ENCODE assay signal across 8 cellular contexts in the genomic region with DNA sequence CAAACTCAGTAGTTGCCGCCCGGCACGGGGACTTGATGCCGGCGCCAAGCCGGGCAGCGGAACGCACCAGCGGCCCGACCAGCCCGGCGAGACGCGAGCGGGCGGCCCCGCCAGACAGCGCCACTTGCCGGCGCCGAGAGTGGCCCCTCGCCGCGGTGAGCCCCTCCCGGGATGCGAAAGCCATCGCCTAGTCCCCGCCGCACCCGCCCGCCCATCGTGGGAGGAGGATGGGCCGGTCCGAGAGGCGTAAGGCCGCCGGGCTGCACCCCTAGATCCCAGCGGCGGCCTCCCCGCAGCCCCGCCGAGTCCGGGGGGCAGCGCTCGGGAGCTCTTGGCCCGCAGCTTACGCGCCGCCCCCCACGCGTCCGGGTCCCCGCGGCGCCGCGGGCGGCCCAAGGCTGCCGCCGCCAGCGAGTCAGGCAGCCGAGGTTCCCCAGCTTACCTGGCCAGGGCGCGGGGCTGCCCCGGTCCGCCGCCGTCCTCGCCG. TPM values are rescaled to one million over a fixed set of nuclear protein-coding genes. Genes with fewer than 3 reads are reported as not detected.
DNase-seq lines count a peak whose midpoint lies in the region; ATAC-seq and TF ChIP-seq lines count a peak whose summit lies in the region.

No MANE protein-coding gene starts in this region.

- no peak overlapping the region for H3K4ac ChIP-seq in mesenchymal stem cell (ENCODE audit: low read depth in 1 of 2, low read length in 2 of 2)

- peak overlapping the region; percentile 58 to 82 for H3K4me3 ChIP-seq in mesenchymal stem cell (ENCODE audit: insufficient read depth in 1 of 2, low read depth in 1 of 2, low read length in 2 of 2)

- H4K8ac ChIP-seq in mesenchymal stem cell (ENCODE audit: low read length) = no peak overlapping the region

- H3K27me3 ChIP-seq in mesenchymal stem cell (ENCODE audit: control insufficient read depth in 1 of 2, insufficient read depth in 1 of 2, low read length in 2 of 2) = peaks cover 0 to 15% of the 10 kb centered on the region in 2 experiments

- no peak overlapping the region for H2BK120ac ChIP-seq in mesenchymal stem cell (ENCODE audit: low read depth, low read length)

- no peak overlapping the region for H2BK5ac ChIP-seq in mesenchymal stem cell (ENCODE audit: low read depth, low read length, poor library complexity, severe bottlenecking)

- peak overlapping the region; percentile 81 for H3K9ac ChIP-seq in mesenchymal stem cell (ENCODE audit: low read length)

- H4K91ac ChIP-seq in mesenchymal stem cell (ENCODE audit: low read length) = no peak overlapping the region

- ATAC-seq in GM18502 (IDR thresholded peaks at IDR 0.05; ENCODE audit: poor library complexity, unreplicated experiment) (peak; percentile 46), HG03432 (IDR thresholded peaks at IDR 0.05; ENCODE audit: unreplicated experiment) (peak; percentile 60)

- H2BK15ac ChIP-seq in mesenchymal stem cell (ENCODE audit: low read depth, poor library complexity, severe bottlenecking) = no peak overlapping the region

- H3K18ac ChIP-seq in mesenchymal stem cell (ENCODE audit: low read depth in 1 of 2, low read length in 2 of 2) = peak overlapping the region in 1 of 2 experiments; percentile 5

- H3K4me2 ChIP-seq in mesenchymal stem cell (ENCODE audit: low read length, poor library complexity, severe bottlenecking) = peak overlapping the region; percentile 78

- H3K14ac ChIP-seq in mesenchymal stem cell (ENCODE audit: low read length in 2 of 2) = no peak overlapping the region

- peaks cover 1% of the 10 kb centered on the region for H3K79me1 ChIP-seq in mesenchymal stem cell (replicated peaks; ENCODE audit: low read length, poor library complexity, severe bottlenecking)

- 0% methylated on average over 9 of the region's 70 CpGs for WGBS in mesenchymal stem cell

- TF ChIP-seq CTCF in 22Rv1 (IDR thresholded peaks at IDR 0.05) = peak; percentile 31

- H3K4me1 ChIP-seq in mesenchymal stem cell (ENCODE audit: control insufficient read depth, insufficient read depth, low read depth, low read length) = peaks cover 12% of the 10 kb centered on the region

- H2AFZ ChIP-seq in mesenchymal stem cell (ENCODE audit: low read depth, low read length) = peak overlapping the region; percentile 29

- no peak overlapping the region for H2BK12ac ChIP-seq in mesenchymal stem cell (ENCODE audit: low read length in 2 of 2)

- no peaks in the 10 kb centered on the region for H3K9me3 ChIP-seq in mesenchymal stem cell (ENCODE audit: control insufficient read depth, low read length)

- peak; percentile 29 to 34 for DNase-seq in activated CD4-positive, alpha-beta T cell treated with anti-CD3 and anti-CD28 coated beads for 24 hours (ENCODE audit: low read depth in 2 of 2)
- DNase-seq in dermis blood vessel endothelial cell = peak; percentile 66
- peak; percentile 34 for DNase-seq in mesenchymal stem cell
- DNase-seq in stimulated activated CD8-positive, alpha-beta memory T cell treated with anti-CD3 and anti-CD28 coated beads, Interleukin-4, amount 100 ng/mL, for 1 hour (ENCODE audit: low read depth in 2 of 2, low spot score in 1 of 2) = peak; percentile 8 to 19
- DNase-seq in NOMO-1 (lab: John Stamatoyannopoulos, UW; ENCODE audit: unreplicated experiment in 2 of 2) = no peak

- no peak overlapping the region for H2AK5ac ChIP-seq in mesenchymal stem cell (ENCODE audit: low read length, severe bottlenecking)

- H3K27ac ChIP-seq in 22Rv1 (no peak overlapping the region), mesenchymal stem cell (ENCODE audit: low read length, poor library complexity, severe bottlenecking) (no peak overlapping the region)

- no peak overlapping the region for H3K23ac ChIP-seq in mesenchymal stem cell (ENCODE audit: low read length in 2 of 2)

- peaks cover 7 to 13% of the 10 kb centered on the region in 2 experiments for H3K36me3 ChIP-seq in mesenchymal stem cell (ENCODE audit: control insufficient read depth in 1 of 2, insufficient read depth in 2 of 2, low read depth in 1 of 2, low read length in 2 of 2)

RNA-seq across cellular contexts. Expression of a gene that starts 0.6 kb away (rescaled TPM):
- 8.0 and 8.8 TPM in 2 replicates for total RNA-seq in dermis blood vessel endothelial cell
- 14.5 TPM for polyA plus RNA-seq in mesenchymal stem cell (2013, experiment 1 of 2)
- polyA plus RNA-seq in mesenchymal stem cell (2013, experiment 2 of 2) = 12.9 TPM

Comparison
In these comparisons a context has a peak if more than half of its experiments do, and no peak if none do; other contexts are left out.
1. DNase-seq: peak in activated CD4-positive, alpha-beta T cell treated with anti-CD3 and anti-CD28 coated beads for 24 hours (2 of 2), dermis blood vessel endothelial cell (single experiment), mesenchymal stem cell (single experiment) and stimulated activated CD8-positive, alpha-beta memory T cell treated with anti-CD3 and anti-CD28 coated beads, Interleukin-4, amount 100 ng/mL, for 1 hour (2 of 2); none in NOMO-1 (0 of 2).